Comparison of ENCODE assay signal across 1 cellular context in the genomic region with DNA sequence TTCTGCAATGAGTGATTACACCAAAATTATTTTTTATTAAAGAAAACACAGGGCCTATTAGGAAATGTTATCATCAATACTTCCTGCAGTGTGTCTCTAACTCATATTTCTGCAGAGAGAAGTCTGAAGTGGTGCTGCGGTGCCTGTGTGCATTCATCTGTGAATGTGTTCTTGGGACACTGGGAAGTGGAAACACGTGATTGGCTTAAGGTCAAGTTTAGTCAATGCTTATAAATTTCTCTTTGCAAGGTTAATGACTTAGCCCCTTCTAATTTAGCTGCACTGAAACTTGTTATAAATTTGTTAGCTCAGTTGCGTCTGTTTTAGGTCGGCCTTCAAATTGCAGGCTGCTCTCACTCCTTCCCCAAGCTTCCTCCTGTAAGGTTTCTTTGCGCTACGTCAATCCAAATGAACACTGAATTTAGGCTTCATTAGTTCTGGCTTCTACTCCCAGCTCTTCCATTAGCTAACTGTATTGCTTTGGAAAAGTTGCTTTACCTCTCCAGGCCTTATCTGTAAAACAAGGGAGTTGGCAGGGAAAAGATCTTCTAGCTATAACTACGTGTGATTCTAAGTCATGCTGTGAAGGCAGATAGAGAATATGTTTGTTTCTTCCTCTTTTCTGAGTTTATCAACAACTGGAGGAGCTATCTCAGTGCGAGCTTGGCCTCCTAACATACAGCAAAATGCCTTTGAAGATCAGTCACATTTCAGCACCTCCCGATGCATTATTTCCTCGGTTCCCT.
TF ChIP-seq lines count a peak whose summit lies in the region.

No MANE protein-coding gene starts in this region.

TF ChIP-seq in HepG2, 621 proteins besides CTCF, POLR2A, EP300 and RAD21 (continued from another document):
- TF ChIP-seq ZNF329 (CRISPR knock-in tag; IDR thresholded peaks at IDR 0.05; ENCODE audit: low read depth) (no peak), AHR (CRISPR knock-in tag; IDR thresholded peaks at IDR 0.05) (no peak)
- TF ChIP-seq, protein P1, sequence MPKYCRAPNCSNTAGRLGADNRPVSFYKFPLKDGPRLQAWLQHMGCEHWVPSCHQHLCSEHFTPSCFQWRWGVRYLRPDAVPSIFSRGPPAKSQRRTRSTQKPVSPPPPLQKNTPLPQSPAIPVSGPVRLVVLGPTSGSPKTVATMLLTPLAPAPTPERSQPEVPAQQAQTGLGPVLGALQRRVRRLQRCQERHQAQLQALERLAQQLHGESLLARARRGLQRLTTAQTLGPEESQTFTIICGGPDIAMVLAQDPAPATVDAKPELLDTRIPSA (CRISPR knock-in tag; IDR thresholded peaks at IDR 0.05; ENCODE audit: borderline replicate concordance) = no peak
